Comparison of ENCODE assay signal across 12 cellular contexts in the genomic region with DNA sequence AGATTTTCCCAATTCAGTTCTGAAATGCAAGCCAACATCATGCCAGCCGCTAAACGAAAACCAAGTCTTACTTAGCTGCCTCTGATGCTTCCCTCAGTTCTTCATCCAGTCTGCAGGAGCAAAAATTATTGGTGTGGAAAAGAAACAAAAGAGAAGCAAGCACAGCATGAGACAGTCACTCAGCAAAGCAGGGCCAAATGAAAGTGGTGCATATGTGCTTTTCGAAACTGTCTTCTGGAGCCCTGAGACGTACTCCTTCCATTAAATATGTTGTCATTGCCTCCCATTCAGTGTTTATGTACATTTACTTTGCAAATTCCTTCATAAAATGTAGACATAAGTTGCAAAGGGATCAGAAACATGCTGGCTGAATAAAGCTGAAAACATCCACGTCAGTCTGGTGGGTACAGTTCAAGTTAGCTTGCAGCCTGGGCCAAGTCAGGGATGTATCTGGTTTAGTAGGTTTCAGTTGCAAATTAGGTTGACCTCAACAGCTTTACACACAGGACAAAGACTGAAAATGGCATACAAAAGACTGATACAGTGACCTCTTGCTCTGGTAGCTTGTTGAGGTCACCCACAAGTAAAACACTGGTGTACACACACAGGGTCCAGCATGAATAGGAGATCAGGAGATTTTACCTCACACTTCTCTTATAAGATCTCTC.
DNase-seq lines count a peak whose midpoint lies in the region; ATAC-seq and TF ChIP-seq lines count a peak whose summit lies in the region.
"Had no signal": no experiment of that assay in that cellular context is flagged by ENCODE, and none has a peak within 500 bp of the region (broad histone marks: within the 10 kb centered on the region; RNA-seq: fewer than 3 reads in every experiment).

No MANE protein-coding gene starts in this region.

- no peak overlapping the region for H3K27ac ChIP-seq in heart left ventricle

- H3K36me3 Mint-ChIP-seq in stimulated activated naive B cell treated with anti-CD40 and anti-IgM and Interleukin-4, amounts not matched to agents 10 μg/mL and 1 μg/mL and 100 μg/mL, for 72 hours, result no peaks in the 10 kb centered on the region
- no peaks in the 10 kb centered on the region for H3K36me3 Mint-ChIP-seq in WTC11
- H3K36me3 Mint-ChIP-seq: activated naive CD4-positive, alpha-beta T cell treated with anti-CD3 and anti-CD28 coated beads, Interleukin-2, amount 50 U/mL, for 24 hours; natural killer cell treated with Interleukin-12 subunit alpha and Interleukin-12 subunit beta and Interleukin-15 and Interleukin-18, amount 100 ng/mL, for 72 hours had no signal

- no peak overlapping the region for H3K4me3 Mint-ChIP-seq in stimulated activated naive B cell treated with anti-CD40 and anti-IgM and Interleukin-4, amounts not matched to agents 10 μg/mL and 1 μg/mL and 100 μg/mL, for 72 hours
- H3K4me3 Mint-ChIP-seq in WTC11, result no peak overlapping the region
- H3K4me3 Mint-ChIP-seq: activated CD4-positive, alpha-beta T cell treated with anti-CD3 and anti-CD28 coated beads for 36 hours; activated naive CD4-positive, alpha-beta T cell treated with anti-CD3 and anti-CD28 coated beads, Interleukin-2, amount 50 U/mL, for 24 hours; natural killer cell treated with Interleukin-12 subunit alpha and Interleukin-12 subunit beta and Interleukin-15 and Interleukin-18, amount 100 ng/mL, for 72 hours had no signal

- H3K9me3 ChIP-seq in heart left ventricle, result no peaks in the 10 kb centered on the region

- ATAC-seq in GM19025 (IDR thresholded peaks at IDR 0.05; ENCODE audit: low read depth, unreplicated experiment) (peak; percentile 90), HG02588 (IDR thresholded peaks at IDR 0.05; ENCODE audit: unreplicated experiment) (peak; percentile 98), HG03439 (IDR thresholded peaks at IDR 0.05; ENCODE audit: unreplicated experiment) (peak; percentile 94), heart left ventricle (no peak), WTC11 (no peak)
- ATAC-seq in stimulated activated naive B cell treated with anti-CD40 and anti-IgM and Interleukin-4, amounts not matched to agents 10 μg/mL and 1 μg/mL and 100 μg/mL, for 72 hours (replicated peaks), result peak; percentile 51 to 56
- ATAC-seq: activated CD4-positive, alpha-beta T cell treated with anti-CD3 and anti-CD28 coated beads for 36 hours; natural killer cell treated with Interleukin-12 subunit alpha and Interleukin-12 subunit beta and Interleukin-15 and Interleukin-18, amount 100 ng/mL, for 72 hours; Right ventricle myocardium inferior had no signal

- H3K27me3 ChIP-seq in heart left ventricle, result no peaks in the 10 kb centered on the region

- POLR2A ChIA-PET in WTC11 (lab: Charles Lee), result no interaction called here

- peaks cover 19 to 52% of the 10 kb centered on the region in 2 donors for H3K4me1 Mint-ChIP-seq in stimulated activated naive B cell treated with anti-CD40 and anti-IgM and Interleukin-4, amounts not matched to agents 10 μg/mL and 1 μg/mL and 100 μg/mL, for 72 hours
- H3K4me1 Mint-ChIP-seq in WTC11, result peaks cover 8% of the 10 kb centered on the region; the same call in 1 of the 2 replicates

- TF ChIP-seq CTCF in heart left ventricle (IDR thresholded peaks at IDR 0.05), result no peak
- TF ChIP-seq CTCF in WTC11 (IDR thresholded peaks at IDR 0.05), result no peak

- DNase-seq in stimulated activated naive B cell treated with anti-CD40 and anti-IgM and Interleukin-4, amounts not matched to agents 10 μg/mL and 1 μg/mL and 100 μg/mL, for 72 hours, result no peak
- DNase-seq in NCI-H446 treated with DMSO at 0.1 percent for 48 hours (lab: John Stamatoyannopoulos, UW) (no peak), heart left ventricle (no peak), WTC11 (ENCODE audit: low spot score) (no peak)
- DNase-seq: activated CD4-positive, alpha-beta T cell treated with anti-CD3 and anti-CD28 coated beads for 36 hours; NCI-H2081 had no signal

- WGBS in heart left ventricle, 4 donors, result 89 to 96% (median 93%) methylated on average over 5 of the region's 5 CpGs

- H3K36me3 ChIP-seq in heart left ventricle, result no peaks in the 10 kb centered on the region

- no peaks in the 10 kb centered on the region for H3K27me3 Mint-ChIP-seq in stimulated activated naive B cell treated with anti-CD40 and anti-IgM and Interleukin-4, amounts not matched to agents 10 μg/mL and 1 μg/mL and 100 μg/mL, for 72 hours
- H3K27me3 Mint-ChIP-seq in WTC11 (ENCODE audit: low read depth), result no peaks in the 10 kb centered on the region

- H3K4me3 ChIP-seq in heart left ventricle, result no peak overlapping the region

- H3K27ac Mint-ChIP-seq in stimulated activated naive B cell treated with anti-CD40 and anti-IgM and Interleukin-4, amounts not matched to agents 10 μg/mL and 1 μg/mL and 100 μg/mL, for 72 hours, result no peak overlapping the region
- no peak overlapping the region for H3K27ac Mint-ChIP-seq in WTC11
- H3K27ac Mint-ChIP-seq: activated CD4-positive, alpha-beta T cell treated with anti-CD3 and anti-CD28 coated beads for 36 hours; activated naive CD4-positive, alpha-beta T cell treated with anti-CD3 and anti-CD28 coated beads, Interleukin-2, amount 50 U/mL, for 24 hours; natural killer cell treated with Interleukin-12 subunit alpha and Interleukin-12 subunit beta and Interleukin-15 and Interleukin-18, amount 100 ng/mL, for 72 hours had no signal

- H3K9me3 Mint-ChIP-seq in stimulated activated naive B cell treated with anti-CD40 and anti-IgM and Interleukin-4, amounts not matched to agents 10 μg/mL and 1 μg/mL and 100 μg/mL, for 72 hours, result no peaks in the 10 kb centered on the region
- no peaks in the 10 kb centered on the region for H3K9me3 Mint-ChIP-seq in WTC11
- H3K9me3 Mint-ChIP-seq: activated naive CD4-positive, alpha-beta T cell treated with anti-CD3 and anti-CD28 coated beads, Interleukin-2, amount 50 U/mL, for 24 hours; natural killer cell treated with Interleukin-12 subunit alpha and Interleukin-12 subunit beta and Interleukin-15 and Interleukin-18, amount 100 ng/mL, for 72 hours had no signal

- intact Hi-C loops in heart left ventricle (cut with DNase I), result no loop called here

- CTCF ChIA-PET in WTC11 (lab: Charles Lee), result no interaction called here

- H3K4me1 ChIP-seq in heart left ventricle, result peaks cover 0 to 50% (median 0%) of the 10 kb centered on the region in 12 donors

- TF ChIP-seq POLR2A in heart left ventricle (IDR thresholded peaks at IDR 0.05), result no peak

TF ChIP-seq in WTC11, 78 proteins besides CTCF, POLR2A, EP300 and RAD21 (continues in another document):
- TF ChIP-seq NR3C1 (CRISPR knock-in tag; conservative IDR thresholded peaks at IDR 0.05; ENCODE audit: low read depth), result no peak
- TF ChIP-seq ZNF671 (CRISPR knock-in tag; IDR thresholded peaks at IDR 0.05), result no peak
- TF ChIP-seq E2F5 (CRISPR knock-in tag; IDR thresholded peaks at IDR 0.05), result no peak
- no peak for TF ChIP-seq IRF2 (CRISPR knock-in tag; IDR thresholded peaks at IDR 0.05; ENCODE audit: borderline replicate concordance, low read depth)
- TF ChIP-seq NFE2L1 (CRISPR knock-in tag; IDR thresholded peaks at IDR 0.05), result no peak
- no peak for TF ChIP-seq MAX (CRISPR knock-in tag; IDR thresholded peaks at IDR 0.05)
- TF ChIP-seq, protein P1, sequence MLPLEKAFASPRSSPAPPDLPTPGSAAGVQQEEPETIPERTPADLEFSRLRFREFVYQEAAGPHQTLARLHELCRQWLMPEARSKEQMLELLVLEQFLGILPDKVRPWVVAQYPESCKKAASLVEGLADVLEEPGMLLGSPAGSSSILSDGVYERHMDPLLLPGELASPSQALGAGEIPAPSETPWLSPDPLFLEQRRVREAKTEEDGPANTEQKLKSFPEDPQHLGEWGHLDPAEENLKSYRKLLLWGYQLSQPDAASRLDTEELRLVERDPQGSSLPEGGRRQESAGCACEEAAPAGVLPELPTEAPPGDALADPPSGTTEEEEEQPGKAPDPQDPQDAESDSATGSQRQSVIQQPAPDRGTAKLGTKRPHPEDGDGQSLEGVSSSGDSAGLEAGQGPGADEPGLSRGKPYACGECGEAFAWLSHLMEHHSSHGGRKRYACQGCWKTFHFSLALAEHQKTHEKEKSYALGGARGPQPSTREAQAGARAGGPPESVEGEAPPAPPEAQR (CRISPR knock-in tag; IDR thresholded peaks at IDR 0.05), result no peak
- no peak for TF ChIP-seq ZBTB21 (CRISPR knock-in tag; IDR thresholded peaks at IDR 0.05; ENCODE audit: borderline replicate concordance)
- TF ChIP-seq ZNF425 (CRISPR knock-in tag; conservative IDR thresholded peaks at IDR 0.05), result no peak

Comparison
In these comparisons a context has a peak if more than half of its experiments do, and no peak if none do; other contexts are left out.
1. ATAC-seq: peak in GM19025 (single experiment), HG02588 (single experiment), HG03439 (single experiment) and stimulated activated naive B cell treated with anti-CD40 and anti-IgM and Interleukin-4, amounts not matched to agents 10 μg/mL and 1 μg/mL and 100 μg/mL, for 72 hours (2 of 2); none in heart left ventricle (0 of 4) and WTC11 (single experiment).